ENCODE assay signal across 20 cellular contexts in genomic region chr2:74019516-74019915, GRCh38. TPM values are rescaled to one million over a fixed set of nuclear protein-coding genes. Genes with fewer than 3 reads are reported as not detected.
DNase-seq lines count a peak whose midpoint lies in the region; ATAC-seq and TF ChIP-seq lines count a peak whose summit lies in the region.
"Had no signal": no experiment of that assay in that cellular context is flagged by ENCODE, and none has a peak within 500 bp of the region (broad histone marks: within the 10 kb centered on the region; RNA-seq: fewer than 3 reads in every experiment).

No MANE protein-coding gene starts in this region.

- CTCF ChIA-PET in activated CD8-positive, alpha-beta memory T cell treated with anti-CD3 and anti-CD28 coated beads, Interleukin-2, amount 10 ng/mL, durations not matched to agents 7 days and 5 days (lab: Charles Lee), result no interaction called here

- TF ChIP-seq CTCF in heart right ventricle (IDR thresholded peaks at IDR 0.05), result no peak

- ATAC-seq in activated CD8-positive, alpha-beta memory T cell treated with anti-CD3 and anti-CD28 coated beads, Interleukin-2, amount 10 ng/mL, durations not matched to agents 7 days and 5 days, result no peak
- peak in 5 of 8 donors; percentile 11 to 53 (median 42) for ATAC-seq in heart right ventricle
- no peak for ATAC-seq in GM18870 (IDR thresholded peaks at IDR 0.05; ENCODE audit: unreplicated experiment)
- ATAC-seq: activated CD4-positive, alpha-beta T cell treated with anti-CD3 and anti-CD28 coated beads for 36 hours; CD8-positive, alpha-beta T cell; sciatic nerve had no signal

- no peak overlapping the region for H3K27ac Mint-ChIP-seq in activated CD8-positive, alpha-beta memory T cell treated with anti-CD3 and anti-CD28 coated beads, Interleukin-2, amount 10 ng/mL, durations not matched to agents 7 days and 5 days
- H3K27ac Mint-ChIP-seq: activated CD4-positive, alpha-beta T cell treated with anti-CD3 and anti-CD28 coated beads for 36 hours; HFFc6 had no signal

- intact Hi-C loops in heart right ventricle (cut with DNase I), result no loop called here

- no peaks in the 10 kb centered on the region for H3K9me3 ChIP-seq in heart right ventricle

- peak; percentile 30 for DNase-seq in activated CD8-positive, alpha-beta memory T cell treated with anti-CD3 and anti-CD28 coated beads, Interleukin-2, amount 50 U/mL, for 48 hours
- no peak for DNase-seq in activated CD8-positive, alpha-beta memory T cell treated with anti-CD3 and anti-CD28 coated beads, Interleukin-2, amount 10 ng/mL, durations not matched to agents 7 days and 5 days
- peak; percentile 21 for DNase-seq in NCI-H524 treated with DMSO at 0.1 percent for 48 hours (lab: John Stamatoyannopoulos, UW)
- DNase-seq in heart right ventricle, result no peak
- DNase-seq in stimulated activated CD8-positive, alpha-beta memory T cell treated with anti-CD3 and anti-CD28 coated beads, Interleukin-4, amount 100 ng/mL, for 48 hours, result peak; percentile 18
- no peak for DNase-seq in DMS114 treated with DMSO at 0.1 percent for 48 hours (lab: John Stamatoyannopoulos, UW; ENCODE audit: unreplicated experiment)
- DNase-seq in HT-29 (ENCODE audit: low spot score), result no peak
- DNase-seq: activated CD4-positive, alpha-beta T cell treated with anti-CD3 and anti-CD28 coated beads for 36 hours; activated effector memory CD4-positive, alpha-beta T cell treated with anti-CD3 and anti-CD28 coated beads, Interleukin-2, amount 50 U/mL, for 16 hours; CD8-positive, alpha-beta T cell; DMS79; HFFc6; NCI-H1436; NCI-H226; NK-92 treated with Interleukin-12 subunit alpha and Interleukin-12 subunit beta, amount 100 ng/mL, for 24 hours; stimulated activated CD4-positive, alpha-beta T cell treated with anti-CD3 and anti-CD28 coated beads, Interleukin-15, amount 100 ng/mL, for 24 hours had no signal

- 30 to 41% methylated on average over 5 of the region's 5 CpGs for WGBS in heart right ventricle, 2 donors

- no peaks in the 10 kb centered on the region for H3K36me3 Mint-ChIP-seq in activated CD8-positive, alpha-beta memory T cell treated with anti-CD3 and anti-CD28 coated beads, Interleukin-2, amount 10 ng/mL, durations not matched to agents 7 days and 5 days

- H3K4me1 Mint-ChIP-seq in activated CD8-positive, alpha-beta memory T cell treated with anti-CD3 and anti-CD28 coated beads, Interleukin-2, amount 10 ng/mL, durations not matched to agents 7 days and 5 days, result peaks cover 10% of the 10 kb centered on the region

- H3K4me1 ChIP-seq in heart right ventricle, result peaks cover 0 to 36% (median 27%) of the 10 kb centered on the region in 9 donors

- no peak overlapping the region for H3K4me3 Mint-ChIP-seq in activated CD8-positive, alpha-beta memory T cell treated with anti-CD3 and anti-CD28 coated beads, Interleukin-2, amount 10 ng/mL, durations not matched to agents 7 days and 5 days
- H3K4me3 Mint-ChIP-seq: activated CD4-positive, alpha-beta T cell treated with anti-CD3 and anti-CD28 coated beads for 36 hours; CD8-positive, alpha-beta T cell; HFFc6 had no signal

- H3K27ac ChIP-seq in heart right ventricle, result no peak overlapping the region
- H3K27ac ChIP-seq: hepatocyte, HL-60 had no signal

- no peaks in the 10 kb centered on the region for H3K27me3 ChIP-seq in heart right ventricle
- H3K27me3 ChIP-seq: hepatocyte had no signal

- no peaks in the 10 kb centered on the region for H3K27me3 Mint-ChIP-seq in activated CD8-positive, alpha-beta memory T cell treated with anti-CD3 and anti-CD28 coated beads, Interleukin-2, amount 10 ng/mL, durations not matched to agents 7 days and 5 days
- H3K27me3 Mint-ChIP-seq: activated CD4-positive, alpha-beta T cell treated with anti-CD3 and anti-CD28 coated beads for 36 hours had no signal

- no peak overlapping the region for H3K4me3 ChIP-seq in heart right ventricle
- H3K4me3 ChIP-seq: hepatocyte had no signal

- no peaks in the 10 kb centered on the region for H3K9me3 Mint-ChIP-seq in activated CD8-positive, alpha-beta memory T cell treated with anti-CD3 and anti-CD28 coated beads, Interleukin-2, amount 10 ng/mL, durations not matched to agents 7 days and 5 days (ENCODE audit: low read depth)
- H3K9me3 Mint-ChIP-seq: CD8-positive, alpha-beta T cell; HFFc6 had no signal

- no peaks in the 10 kb centered on the region for H3K36me3 ChIP-seq in heart right ventricle

RNA-seq across cellular contexts. Expression of gene TET3, which starts 34.8 kb away (rescaled TPM):
- total RNA-seq in activated CD8-positive, alpha-beta memory T cell treated with anti-CD3 and anti-CD28 coated beads, Interleukin-2, amount 10 ng/mL, durations not matched to agents 7 days and 5 days, result 10 to 100 TPM; 12.7 to 13.7 TPM
- 1 to 10 TPM; 2.1 to 8.0 (median 2.9) TPM for total RNA-seq in heart right ventricle
- polyA plus RNA-seq in heart right ventricle, result 1 to 10 TPM; 1.1 to 1.3 TPM
- total RNA-seq in HT-29 (2014; rRNA removed; shearing (Covaris generic)), result 11.7 and 13.3 TPM in 2 replicates

Comparison
In these comparisons a context has a peak if more than half of its experiments do, and no peak if none do; other contexts are left out.
1. DNase-seq: peak in activated CD8-positive, alpha-beta memory T cell treated with anti-CD3 and anti-CD28 coated beads, Interleukin-2, amount 50 U/mL, for 48 hours (single experiment), NCI-H524 treated with DMSO at 0.1 percent for 48 hours (single experiment) and stimulated activated CD8-positive, alpha-beta memory T cell treated with anti-CD3 and anti-CD28 coated beads, Interleukin-4, amount 100 ng/mL, for 48 hours (single experiment); none in activated CD8-positive, alpha-beta memory T cell treated with anti-CD3 and anti-CD28 coated beads, Interleukin-2, amount 10 ng/mL, durations not matched to agents 7 days and 5 days (single experiment), heart right ventricle (0 of 2), DMS114 treated with DMSO at 0.1 percent for 48 hours (single experiment) and HT-29 (single experiment).
2. ATAC-seq: peak in heart right ventricle (5 of 8); none in activated CD8-positive, alpha-beta memory T cell treated with anti-CD3 and anti-CD28 coated beads, Interleukin-2, amount 10 ng/mL, durations not matched to agents 7 days and 5 days (single experiment) and GM18870 (single experiment).